16 cellular contexts compared by ENCODE assay signal in genomic region chr21:36909423-36909822, GRCh38. TPM values are rescaled to one million over a fixed set of nuclear protein-coding genes. Genes with fewer than 3 reads are reported as not detected.
DNase-seq lines count a peak whose midpoint lies in the region; ATAC-seq and TF ChIP-seq lines count a peak whose summit lies in the region.
"Had no signal": no experiment of that assay in that cellular context is flagged by ENCODE, and none has a peak within 500 bp of the region (broad histone marks: within the 10 kb centered on the region; RNA-seq: fewer than 3 reads in every experiment).

No MANE protein-coding gene starts in this region.

- no peaks in the 10 kb centered on the region for H3K36me3 Mint-ChIP-seq in CD4-positive, CD25-positive, alpha-beta regulatory T cell
- H3K36me3 Mint-ChIP-seq in T-helper 17 cell (ENCODE audit: low read depth): no peaks in the 10 kb centered on the region
- H3K36me3 Mint-ChIP-seq: naive B cell had no signal

- H3K27ac ChIP-seq in A673 (ENCODE audit: low read depth, low read length, poor library complexity, severe bottlenecking): peak overlapping the region; percentile 86
- H3K27ac ChIP-seq in CD4-positive, CD25-positive, alpha-beta regulatory T cell (ENCODE audit: insufficient read depth, low read length, poor library complexity, severe bottlenecking): peak overlapping the region; percentile 30
- peak overlapping the region; percentile 29 for H3K27ac ChIP-seq in foreskin keratinocyte
- H3K27ac ChIP-seq: heart left ventricle, tibial nerve had no signal

- H3K27me3 ChIP-seq in A673 (replicated peaks; ENCODE audit: insufficient read depth, low read depth, low read length, poor library complexity) (no peaks in the 10 kb centered on the region), foreskin keratinocyte (no peaks in the 10 kb centered on the region)
- no peaks in the 10 kb centered on the region for H3K27me3 ChIP-seq in CD4-positive, CD25-positive, alpha-beta regulatory T cell (ENCODE audit: control insufficient read depth, insufficient read depth, low read length)
- H3K27me3 ChIP-seq: heart left ventricle, tibial nerve had no signal

- no peaks in the 10 kb centered on the region for H3K9me3 Mint-ChIP-seq in CD4-positive, CD25-positive, alpha-beta regulatory T cell
- H3K9me3 Mint-ChIP-seq: CD4-positive, alpha-beta T cell; naive B cell had no signal

- BruUV-seq in A673 (replicated peaks; lab: Mats Ljungman, UMichigan): TSS peak; percentile 40

- H3K27ac Mint-ChIP-seq in CD4-positive, CD25-positive, alpha-beta regulatory T cell: peak overlapping the region in 2 of 3 donors; percentile 67 to 71
- no peak overlapping the region for H3K27ac Mint-ChIP-seq in T-helper 17 cell
- H3K27ac Mint-ChIP-seq: CD4-positive, alpha-beta T cell; naive B cell had no signal

- no peak for TF ChIP-seq CTCF in A673 (conservative IDR thresholded peaks at IDR 0.05; ENCODE audit: low read depth, low read length)
- TF ChIP-seq CTCF in foreskin keratinocyte (conservative IDR thresholded peaks at IDR 0.05): no peak

- no peaks in the 10 kb centered on the region for H3K27me3 Mint-ChIP-seq in CD4-positive, CD25-positive, alpha-beta regulatory T cell
- H3K27me3 Mint-ChIP-seq in T-helper 17 cell: no peaks in the 10 kb centered on the region
- H3K27me3 Mint-ChIP-seq: activated naive CD8-positive, alpha-beta T cell; CD4-positive, alpha-beta T cell; naive B cell had no signal

- H3K4me1 Mint-ChIP-seq in CD4-positive, CD25-positive, alpha-beta regulatory T cell: peaks cover 11 to 21% (median 17%) of the 10 kb centered on the region in 4 donors
- peaks cover 6% of the 10 kb centered on the region for H3K4me1 Mint-ChIP-seq in T-helper 17 cell
- H3K4me1 Mint-ChIP-seq: naive B cell had no signal

- no peaks in the 10 kb centered on the region for H3K9me3 ChIP-seq in A673 (ENCODE audit: low read depth, low read length, poor library complexity, severe bottlenecking)
- no peaks in the 10 kb centered on the region for H3K9me3 ChIP-seq in CD4-positive, CD25-positive, alpha-beta regulatory T cell (ENCODE audit: control insufficient read depth in 2 of 2, low read length in 2 of 2)
- no peaks in the 10 kb centered on the region for H3K9me3 ChIP-seq in T-helper 17 cell (ENCODE audit: control insufficient read depth, low read length, poor library complexity, severe bottlenecking)
- H3K9me3 ChIP-seq: heart left ventricle, tibial nerve had no signal

- no peak overlapping the region for H3K4me3 Mint-ChIP-seq in CD4-positive, CD25-positive, alpha-beta regulatory T cell
- H3K4me3 Mint-ChIP-seq in T-helper 17 cell: no peak overlapping the region
- H3K4me3 Mint-ChIP-seq: activated naive CD8-positive, alpha-beta T cell; CD4-positive, alpha-beta T cell; naive B cell had no signal

- peaks cover 26% of the 10 kb centered on the region for H3K4me1 ChIP-seq in A673 (ENCODE audit: insufficient read depth, low read length, poor library complexity, severe bottlenecking)
- H3K4me1 ChIP-seq in CD4-positive, CD25-positive, alpha-beta regulatory T cell (ENCODE audit: control insufficient read depth, insufficient read depth, low read length, poor library complexity, severe bottlenecking): no peaks in the 10 kb centered on the region
- peaks cover 4% of the 10 kb centered on the region for H3K4me1 ChIP-seq in foreskin keratinocyte
- H3K4me1 ChIP-seq: tibial nerve had no signal

- peak; percentile 20 to 26 for ATAC-seq in CD4-positive, CD25-positive, alpha-beta regulatory T cell (ENCODE audit: low read depth in 2 of 2)
- peak; percentile 53 for ATAC-seq in T-helper 17 cell
- peak; percentile 33 for ATAC-seq in foreskin keratinocyte
- ATAC-seq: heart left ventricle had no signal

- no peak for DNase-seq in A673 (ENCODE audit: low spot score)
- peak in 1 of 3 donors; percentile 6 for DNase-seq in CD4-positive, CD25-positive, alpha-beta regulatory T cell
- DNase-seq in T-helper 17 cell: no peak
- no peak for DNase-seq in foreskin keratinocyte
- DNase-seq in iPS-NIHi11 (ENCODE audit: low spot score): no peak
- DNase-seq in hippocampal formation (lab: John Stamatoyannopoulos, UW): no peak
- no peak for DNase-seq in globus pallidus (ENCODE audit: low spot score)
- DNase-seq: CD4-positive, alpha-beta T cell; central memory CD4-positive, alpha-beta T cell; heart left ventricle; naive B cell; NCI-H187 treated with DMSO at 0.1 percent for 48 hours; NCI-H69; stimulated activated CD8-positive, alpha-beta memory T cell treated with anti-CD3 and anti-CD28 coated beads, Interleukin-4, amount 100 ng/mL, for 48 hours had no signal

- intact Hi-C loops in A673 (cut with micrococcal nuclease; ENCODE audit: unreplicated experiment): no loop called here

- H3K36me3 ChIP-seq in A673 (ENCODE audit: insufficient read depth, low read length, poor library complexity, severe bottlenecking): no peaks in the 10 kb centered on the region
- H3K36me3 ChIP-seq in CD4-positive, CD25-positive, alpha-beta regulatory T cell (ENCODE audit: control insufficient read depth, insufficient read depth, low read length): no peaks in the 10 kb centered on the region
- H3K36me3 ChIP-seq: heart left ventricle, tibial nerve had no signal

- CTCF ChIA-PET in A673 (lab: Charles Lee): no interaction called here

- no peak overlapping the region for H3K4me3 ChIP-seq in A673 (ENCODE audit: low read depth, low read length, poor library complexity, severe bottlenecking)
- no peak overlapping the region for H3K4me3 ChIP-seq in CD4-positive, CD25-positive, alpha-beta regulatory T cell (ENCODE audit: low read depth, low read length)
- H3K4me3 ChIP-seq: heart left ventricle, tibial nerve had no signal

- POLR2A ChIA-PET in A673 (lab: Charles Lee; ENCODE audit: low non-redundant PET): no interaction called here

RNA-seq across cellular contexts. Expression of gene HLCS, which starts 57.0 kb away (rescaled TPM):
- total RNA-seq in A673 (2021) (15.3 and 21.1 TPM in 2 replicates), T-helper 17 cell (10 to 100 TPM; 14.4 to 16.3 TPM), foreskin keratinocyte (15.2 and 16.3 TPM in 2 replicates)
- 13.6 TPM for total RNA-seq in CD4-positive, CD25-positive, alpha-beta regulatory T cell
- 10 to 100 TPM in 3 of 4 donors, 1 to 10 TPM in 1; 5.2 to 11.9 (median 10.6) TPM for polyA plus RNA-seq in CD4-positive, CD25-positive, alpha-beta regulatory T cell
- polyA plus RNA-seq in foreskin keratinocyte: 3.3 and 3.9 TPM in 2 replicates

Comparison
In these comparisons a context has a peak if more than half of its experiments do, and no peak if none do; other contexts are left out.
1. H3K27ac ChIP-seq: peak in every context shown above with its lines; median percentile 86 in A673; 30 in CD4-positive, CD25-positive, alpha-beta regulatory T cell; 29 in foreskin keratinocyte.